Comparison of ENCODE assay signal across 1 cellular context in genomic region chr12:1529862-1530591, GRCh38.
TF ChIP-seq lines count a peak whose summit lies in the region.

No MANE protein-coding gene starts in this region.

TF ChIP-seq in H1, 55 proteins besides CTCF, POLR2A, EP300 and RAD21 (continued from another document):
- TF ChIP-seq CHD7 (IDR thresholded peaks at IDR 0.05; ENCODE audit: insufficient replicate concordance, low read length) (no peak), EZH2 (IDR thresholded peaks at IDR 0.05; ENCODE audit: low read depth, low read length, severe bottlenecking) (peak; percentile 93), SIRT6 (IDR thresholded peaks at IDR 0.05; ENCODE audit: low read length) (no peak), RNF2 (IDR thresholded peaks at IDR 0.05; ENCODE audit: borderline replicate concordance, low read depth, low read length, missing control alignments, poor library complexity, severe bottlenecking) (peak; percentile 68), NRF1 (IDR thresholded peaks at IDR 0.05; ENCODE audit: low read depth, low read length) (no peak), SP4 (IDR thresholded peaks at IDR 0.05; ENCODE audit: low read length) (no peak), TAF7 (optimal IDR thresholded peaks at IDR 0.05; ENCODE audit: borderline replicate concordance, low read depth, low read length) (no peak), CTBP2 (IDR thresholded peaks at IDR 0.05; ENCODE audit: borderline replicate concordance, insufficient read depth, insufficient read length, low read length) (no peak), SIX5 (IDR thresholded peaks at IDR 0.05; ENCODE audit: low read depth, low read length) (no peak), CBX8 (IDR thresholded peaks at IDR 0.05; ENCODE audit: borderline replicate concordance, low read depth, low read length) (no peak), SUZ12 (IDR thresholded peaks at IDR 0.05; ENCODE audit: low read length) (peak; percentile 96), SRF (IDR thresholded peaks at IDR 0.05; ENCODE audit: low read depth, low read length) (no peak)
TF ChIP-seq in H1: peak in this region for 4.
